Comparison of ENCODE assay signal across 8 cellular contexts in genomic region chr12:89351489-89352241, GRCh38. TPM values are rescaled to one million over a fixed set of nuclear protein-coding genes. Genes with fewer than 3 reads are reported as not detected.
DNase-seq lines count a peak whose midpoint lies in the region; ATAC-seq and TF ChIP-seq lines count a peak whose summit lies in the region.

No MANE protein-coding gene starts in this region.

- H3K4me1 ChIP-seq in endocrine pancreas (ENCODE audit: control insufficient read depth, insufficient read depth, low read length) (no peaks in the 10 kb centered on the region), muscle layer of duodenum (ENCODE audit: control insufficient read depth in 1 of 2, insufficient read depth in 2 of 2, low read length in 2 of 2) (peaks cover 15 to 27% of the 10 kb centered on the region in 2 donors), tibial artery (peaks cover 0 to 44% (median 13%) of the 10 kb centered on the region in 4 donors)

- peaks cover 20% of the 10 kb centered on the region for H3K27me3 Mint-ChIP-seq in activated CD8-positive, alpha-beta T cell treated with anti-CD3 and anti-CD28 coated beads for 36 hours

- peak overlapping the region; percentile 79 for H3K9ac ChIP-seq in endocrine pancreas (ENCODE audit: control insufficient read depth, insufficient read depth, low read length)

- CTCF ChIA-PET in AG04450 (lab: Charles Lee): interaction anchor here (0.9 to 7.3 kb wide), 3 partner anchors 100 to 333 kb away, joined by 3 to 48 read pairs (median 36); no protein-coding TSS in a partner anchor
- CTCF ChIA-PET in activated CD8-positive, alpha-beta T cell treated with anti-CD3 and anti-CD28 coated beads for 36 hours (lab: Charles Lee): interaction anchor here (0.6 to 3.7 kb wide), 9 partner anchors 19 to 334 kb away, joined by 3 to 14 read pairs (median 4); no protein-coding TSS in a partner anchor

- ATAC-seq in GM19351 (IDR thresholded peaks at IDR 0.05; ENCODE audit: unreplicated experiment) (peak; percentile 27), GM21381 (IDR thresholded peaks at IDR 0.05; ENCODE audit: unreplicated experiment) (no peak)
- peak; percentile 17 for ATAC-seq in activated CD8-positive, alpha-beta T cell treated with anti-CD3 and anti-CD28 coated beads for 36 hours

- H3K36me3 ChIP-seq in endocrine pancreas (ENCODE audit: control insufficient read depth, insufficient read depth, low read length) (no peaks in the 10 kb centered on the region), muscle layer of duodenum (ENCODE audit: control insufficient read depth in 1 of 2, insufficient read depth in 2 of 2, low read length in 2 of 2) (peaks cover 15 to 17% of the 10 kb centered on the region in 2 donors), tibial artery (peaks cover 0 to 9% (median 7%) of the 10 kb centered on the region in 3 donors)

- H3K4me3 ChIP-seq in AG04450 (ENCODE audit: low read depth, low read length): peak overlapping the region; percentile 98
- peak overlapping the region; percentile 81 for H3K4me3 ChIP-seq in endocrine pancreas (ENCODE audit: control insufficient read depth, insufficient read depth, low read length)
- peak overlapping the region; percentile 59 to 98 for H3K4me3 ChIP-seq in muscle layer of duodenum (ENCODE audit: low read depth in 1 of 2, low read length in 2 of 2)
- H3K4me3 ChIP-seq in tibial artery: peak overlapping the region; percentile 74 to 90

- H3K27ac Mint-ChIP-seq in activated CD8-positive, alpha-beta T cell treated with anti-CD3 and anti-CD28 coated beads for 36 hours: peak overlapping the region; percentile 93

- H3K4me3 Mint-ChIP-seq in activated CD8-positive, alpha-beta T cell treated with anti-CD3 and anti-CD28 coated beads for 36 hours: peak overlapping the region; percentile 94

- POLR2A ChIA-PET in AG04450 (lab: Yijun Ruan, JAX): interaction anchor here (0.6 to 4.5 kb wide), 14 partner anchors 10 to 332 kb away, joined by 3 to 41 read pairs (median 4); partner anchors contain the start of gene GALNT4
- POLR2A ChIA-PET in activated CD8-positive, alpha-beta T cell treated with anti-CD3 and anti-CD28 coated beads for 36 hours (lab: Charles Lee): interaction anchor here (0.7 to 2.7 kb wide), 14 partner anchors 13 to 332 kb away, joined by 3 to 10 read pairs (median 4); no protein-coding TSS in a partner anchor

- H3K4me1 Mint-ChIP-seq in activated CD8-positive, alpha-beta T cell treated with anti-CD3 and anti-CD28 coated beads for 36 hours (ENCODE audit: low read depth): peaks cover 45% of the 10 kb centered on the region

- H3K9me3 ChIP-seq in AG04450 (ENCODE audit: control insufficient read depth, insufficient read depth, low read length) (no peaks in the 10 kb centered on the region; the same call in 1 of the 2 replicates), endocrine pancreas (ENCODE audit: control insufficient read depth, low read length) (no peaks in the 10 kb centered on the region), muscle layer of duodenum (ENCODE audit: control insufficient read depth in 1 of 2, low read length in 2 of 2) (no peaks in the 10 kb centered on the region), tibial artery (no peaks in the 10 kb centered on the region)

- intact Hi-C loops in activated CD8-positive, alpha-beta T cell treated with anti-CD3 and anti-CD28 coated beads for 36 hours (cut with micrococcal nuclease): loop anchor here (2.0 to 5.0 kb wide), 5 partner anchors 111 to 334 kb away; partner anchors contain the start of gene POC1B
- intact Hi-C loops in tibial artery (cut with DNase I; ENCODE audit: low total_unique reads): loop anchor here (5.0 to 10.0 kb wide), 2 partner anchors 101 to 363 kb away; no protein-coding TSS in a partner anchor

- no peaks in the 10 kb centered on the region for H3K9me3 Mint-ChIP-seq in activated CD8-positive, alpha-beta T cell treated with anti-CD3 and anti-CD28 coated beads for 36 hours

- DNase-seq in AG04450 (ENCODE audit: low read depth, low spot score) (no peak), LoVo (ENCODE audit: low spot score) (peak; percentile 49), tibial artery (peak in 1 of 2 donors; percentile 74)
- DNase-seq in activated CD8-positive, alpha-beta T cell treated with anti-CD3 and anti-CD28 coated beads for 36 hours: peak; percentile 50

- TF ChIP-seq CTCF in AG04450 (IDR thresholded peaks at IDR 0.05; ENCODE audit: low read depth, low read length): no peak
- no peak for TF ChIP-seq CTCF in activated CD8-positive, alpha-beta T cell treated with anti-CD3 and anti-CD28 coated beads for 36 hours (IDR thresholded peaks at IDR 0.05)
- TF ChIP-seq CTCF in tibial artery (IDR thresholded peaks at IDR 0.05): no peak

- H3K27ac ChIP-seq in AG04450 (ENCODE audit: low read depth, low read length) (peak overlapping the region; percentile 80), muscle layer of duodenum (ENCODE audit: low read length) (peak overlapping the region; percentile 98), tibial artery (peak overlapping the region; percentile 95 to 96)

- H3K36me3 Mint-ChIP-seq in activated CD8-positive, alpha-beta T cell treated with anti-CD3 and anti-CD28 coated beads for 36 hours (ENCODE audit: low read depth): peaks cover 30% of the 10 kb centered on the region

- no peaks in the 10 kb centered on the region for H3K27me3 ChIP-seq in AG04450 (ENCODE audit: control insufficient read depth, insufficient read depth, low read length)
- no peaks in the 10 kb centered on the region for H3K27me3 ChIP-seq in endocrine pancreas (ENCODE audit: control insufficient read depth, insufficient read depth, low read length)
- no peaks in the 10 kb centered on the region for H3K27me3 ChIP-seq in muscle layer of duodenum (ENCODE audit: low read depth, low read length)
- H3K27me3 ChIP-seq in tibial artery: no peaks in the 10 kb centered on the region

RNA-seq across cellular contexts. Expression of gene DUSP6, which starts 0.6 kb away (rescaled TPM):
- polyA plus RNA-seq in AG04450 (2011; rRNA removed): 27.9 and 32.0 TPM in 2 replicates
- polyA minus RNA-seq in AG04450 (2011; rRNA and poly(A)+ RNA removed): 59.0 and 104 TPM in 2 replicates
- total RNA-seq in activated CD8-positive, alpha-beta T cell treated with anti-CD3 and anti-CD28 coated beads for 36 hours: 10 to 100 TPM; 15.3 to 16.6 TPM
